In genomic region chr2:16302431-16302830, GRCh38 we compare ENCODE assay signal across 9 cellular contexts.
"Had no signal": no experiment of that assay in that cellular context is flagged by ENCODE, and none has a peak within 500 bp of the region (broad histone marks: within the 10 kb centered on the region; RNA-seq: fewer than 3 reads in every experiment).

No MANE protein-coding gene starts in this region.

- H3K4me3 Mint-ChIP-seq: HFFc6 had no signal

- H2AFZ ChIP-seq: GM23248 had no signal

- H3K9ac ChIP-seq: GM23248 had no signal

- H3K27ac Mint-ChIP-seq: HFFc6 had no signal

- H3K4me3 ChIP-seq: GM23248, HAP-1, K562 had no signal

- H3K9me3 ChIP-seq: HAP-1 had no signal

- H3K27ac ChIP-seq: GM23248 had no signal

- H3K4me1 ChIP-seq: HAP-1 had no signal

- ATAC-seq: HCT116, K562 had no signal

- H3K36me3 ChIP-seq: HAP-1 had no signal

- DNase-seq: GM23248, GOT3, H7, HFFc6, IMR-90, KG1 had no signal
